In genomic region chr4:152193059-152193458, GRCh38 we compare ENCODE assay signal across 17 cellular contexts.
"Had no signal": no experiment of that assay in that cellular context is flagged by ENCODE, and none has a peak within 500 bp of the region (broad histone marks: within the 10 kb centered on the region; RNA-seq: fewer than 3 reads in every experiment).

No MANE protein-coding gene starts in this region.

- H3K27ac ChIP-seq: body of pancreas, epithelial cell of prostate, left lung, upper lobe of right lung, VCaP had no signal

- H3K27me3 ChIP-seq: body of pancreas, left lung, upper lobe of right lung had no signal

- H3K4me1 ChIP-seq: body of pancreas, left lung, upper lobe of right lung had no signal

- ATAC-seq: activated naive CD4-positive, alpha-beta T cell treated with anti-CD3 and anti-CD28 coated beads, Interleukin-2, amount 50 U/mL, for 72 hours; body of pancreas; left lung; stimulated activated naive B cell treated with anti-CD40 and anti-IgM and Interleukin-4, amounts not matched to agents 10 μg/mL and 1 μg/mL and 100 μg/mL, for 72 hours; upper lobe of right lung had no signal

- H3K36me3 ChIP-seq: left lung, upper lobe of right lung had no signal

- DNase-seq: activated CD4-positive, CD25-positive, alpha-beta regulatory T cell treated with anti-CD3 and anti-CD28 coated beads, Interleukin-2, amount 50 U/mL, for 72 hours; activated CD8-positive, alpha-beta memory T cell treated with anti-CD3 and anti-CD28 coated beads for 24 hours; activated CD8-positive, alpha-beta memory T cell treated with anti-CD3 and anti-CD28 coated beads, Interleukin-2, amount 50 U/mL, for 48 hours; activated effector memory CD4-positive, alpha-beta T cell treated with anti-CD3 and anti-CD28 coated beads, Interleukin-2, amount 50 U/mL, for 16 hours; activated T-cell treated with anti-CD3 and anti-CD28 coated beads, Interleukin-2, amount 50 U/mL, for 48 hours; body of pancreas; caudate nucleus; endodermal cell; left lung; nephron progenitor cell; nucleus accumbens; stimulated activated naive B cell treated with anti-CD40 and anti-IgM and Interleukin-4, amounts not matched to agents 10 μg/mL and 1 μg/mL and 100 μg/mL, for 72 hours; T-helper 2 cell; upper lobe of right lung had no signal

- H3K9me3 ChIP-seq: body of pancreas, left lung, upper lobe of right lung had no signal

- H3K4me3 ChIP-seq: body of pancreas, left lung, upper lobe of right lung had no signal
